In the genomic region with DNA sequence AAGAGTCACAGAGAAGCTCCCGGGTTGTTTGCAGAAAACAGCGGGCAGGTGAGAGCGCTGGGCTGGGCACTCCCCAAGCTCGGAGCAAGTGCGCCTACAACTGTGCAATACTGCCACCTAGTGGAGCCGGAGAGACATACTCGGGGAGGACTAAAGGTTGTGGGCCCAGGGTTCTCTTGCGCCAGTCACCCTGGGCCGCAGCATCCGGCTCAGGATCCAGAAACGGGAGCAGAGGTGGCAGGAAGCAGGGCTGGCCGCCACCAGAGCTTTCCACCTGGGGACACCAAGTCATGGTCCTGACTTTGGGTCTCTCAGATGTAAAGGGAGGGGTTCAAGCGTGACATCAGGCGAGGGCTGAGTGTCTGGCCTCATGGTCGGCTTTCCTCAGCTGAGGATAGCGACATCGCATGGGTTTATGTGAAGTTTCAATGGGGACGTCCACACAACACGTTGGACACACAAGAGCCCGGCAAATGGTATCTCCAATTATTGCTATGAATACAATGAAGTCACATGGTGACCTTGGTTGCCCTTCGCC, we compare ENCODE assay signal across 8 cellular contexts. TPM values are rescaled to one million over a fixed set of nuclear protein-coding genes. Genes with fewer than 3 reads are reported as not detected.
DNase-seq lines count a peak whose midpoint lies in the region; ATAC-seq and TF ChIP-seq lines count a peak whose summit lies in the region.

No MANE protein-coding gene starts in this region.

- no peaks in the 10 kb centered on the region for H4K20me1 ChIP-seq in SU-DHL-6 (ENCODE audit: low read depth, low read length)

- intact Hi-C loops in cardiac septum (cut with DNase I), result loop anchor here (5.0 to 10.0 kb wide), 2 partner anchors 198 to 555 kb away; a partner anchor contains a TSS
- intact Hi-C loops in uterus (cut with DNase I; ENCODE audit: low total_unique reads), result no loop called here

- H3K9me3 Mint-ChIP-seq in CD4-positive, CD25-positive, alpha-beta regulatory T cell, result peaks cover 0 to 4% (median 0%) of the 10 kb centered on the region in 7 donors
- H3K9me3 Mint-ChIP-seq in activated naive CD8-positive, alpha-beta T cell treated with anti-CD3 and anti-CD28 coated beads, Interleukin-2, amount 10 ng/mL, durations not matched to agents 7 days and 5 days, result no peaks in the 10 kb centered on the region
- no peaks in the 10 kb centered on the region for H3K9me3 Mint-ChIP-seq in progenitor cell of endocrine pancreas (ENCODE audit: low read depth)

- H3K4me3 ChIP-seq in CD4-positive, CD25-positive, alpha-beta regulatory T cell (ENCODE audit: low read depth, low read length), result no peak overlapping the region
- H3K4me3 ChIP-seq in SU-DHL-6 (ENCODE audit: insufficient read depth, low read length, poor library complexity, severe bottlenecking), result no peak overlapping the region
- H3K4me3 ChIP-seq in uterus, result no peak overlapping the region

- H3K9me2 ChIP-seq in SU-DHL-6 (replicated peaks; ENCODE audit: insufficient read depth, low read length), result no peaks in the 10 kb centered on the region

- H3K4me1 Mint-ChIP-seq in CD4-positive, CD25-positive, alpha-beta regulatory T cell, result peaks cover 0 to 9% (median 6%) of the 10 kb centered on the region in 4 donors
- peaks cover 9% of the 10 kb centered on the region for H3K4me1 Mint-ChIP-seq in activated naive CD8-positive, alpha-beta T cell treated with anti-CD3 and anti-CD28 coated beads, Interleukin-2, amount 10 ng/mL, durations not matched to agents 7 days and 5 days
- H3K4me1 Mint-ChIP-seq in progenitor cell of endocrine pancreas (ENCODE audit: low read depth), result peaks cover 1% of the 10 kb centered on the region

- no peaks in the 10 kb centered on the region for H3F3A ChIP-seq in SU-DHL-6 (ENCODE audit: insufficient read depth)

- no peak overlapping the region for H3K9ac ChIP-seq in SU-DHL-6 (ENCODE audit: low read length)

- no peak overlapping the region for H2AFZ ChIP-seq in SU-DHL-6 (ENCODE audit: low read depth, low read length, severe bottlenecking)

- POLR2A ChIA-PET in activated naive CD8-positive, alpha-beta T cell treated with anti-CD3 and anti-CD28 coated beads, Interleukin-2, amount 10 ng/mL, durations not matched to agents 7 days and 5 days (lab: Charles Lee), result interaction anchor here (0.7 to 2.2 kb wide), 2 partner anchors 131 to 198 kb away, joined by 3 to 8 read pairs; no protein-coding TSS in a partner anchor

- TF ChIP-seq CTCF in SU-DHL-6 (IDR thresholded peaks at IDR 0.05; ENCODE audit: insufficient read depth, low read length, poor library complexity, severe bottlenecking) (peak; percentile 75), progenitor cell of endocrine pancreas (IDR thresholded peaks at IDR 0.05; ENCODE audit: unreplicated experiment) (peak; percentile 94), uterus (IDR thresholded peaks at IDR 0.05) (peak; percentile 46 to 70 (median 58))

- H3K27me3 Mint-ChIP-seq in CD4-positive, CD25-positive, alpha-beta regulatory T cell, result peaks cover 24% of the 10 kb centered on the region
- H3K27me3 Mint-ChIP-seq in activated naive CD8-positive, alpha-beta T cell treated with anti-CD3 and anti-CD28 coated beads, Interleukin-2, amount 10 ng/mL, durations not matched to agents 7 days and 5 days, result peaks cover 23% of the 10 kb centered on the region
- H3K27me3 Mint-ChIP-seq in progenitor cell of endocrine pancreas, result peaks cover 68% of the 10 kb centered on the region

- H3K9me3 ChIP-seq in CD4-positive, CD25-positive, alpha-beta regulatory T cell (ENCODE audit: control insufficient read depth in 2 of 2, low read length in 2 of 2), result no peaks in the 10 kb centered on the region
- H3K9me3 ChIP-seq in SU-DHL-6 (ENCODE audit: insufficient read depth, low read length), result no peaks in the 10 kb centered on the region
- no peaks in the 10 kb centered on the region for H3K9me3 ChIP-seq in uterus

- no peaks in the 10 kb centered on the region for H3K27me3 ChIP-seq in CD4-positive, CD25-positive, alpha-beta regulatory T cell (ENCODE audit: control insufficient read depth, insufficient read depth, low read length)
- H3K27me3 ChIP-seq in SU-DHL-6 (ENCODE audit: low read length), result no peaks in the 10 kb centered on the region
- H3K27me3 ChIP-seq in uterus, result no peaks in the 10 kb centered on the region

- H3K27ac Mint-ChIP-seq in CD4-positive, CD25-positive, alpha-beta regulatory T cell, result no peak overlapping the region
- H3K27ac Mint-ChIP-seq in activated naive CD8-positive, alpha-beta T cell treated with anti-CD3 and anti-CD28 coated beads, Interleukin-2, amount 10 ng/mL, durations not matched to agents 7 days and 5 days, result no peak overlapping the region
- no peak overlapping the region for H3K27ac Mint-ChIP-seq in progenitor cell of endocrine pancreas

- H3K27ac ChIP-seq in CD4-positive, CD25-positive, alpha-beta regulatory T cell (ENCODE audit: insufficient read depth, low read length, poor library complexity, severe bottlenecking), result no peak overlapping the region
- H3K27ac ChIP-seq in SU-DHL-6 (ENCODE audit: low read depth, low read length) (no peak overlapping the region), uterus (no peak overlapping the region)

- ATAC-seq in CD4-positive, CD25-positive, alpha-beta regulatory T cell (ENCODE audit: low read depth in 2 of 2), result peak; percentile 69 to 84
- ATAC-seq in GM21529 (IDR thresholded peaks at IDR 0.05; ENCODE audit: unreplicated experiment), result peak; percentile 47
- ATAC-seq in activated naive CD8-positive, alpha-beta T cell treated with anti-CD3 and anti-CD28 coated beads, Interleukin-2, amount 10 ng/mL, durations not matched to agents 7 days and 5 days (ENCODE audit: low read depth), result peak; percentile 100

- H3K4me2 ChIP-seq in SU-DHL-6 (ENCODE audit: low read depth, low read length, poor library complexity, severe bottlenecking), result no peak overlapping the region

- H3K4me3 Mint-ChIP-seq in CD4-positive, CD25-positive, alpha-beta regulatory T cell, result no peak overlapping the region
- H3K4me3 Mint-ChIP-seq in activated naive CD8-positive, alpha-beta T cell treated with anti-CD3 and anti-CD28 coated beads, Interleukin-2, amount 10 ng/mL, durations not matched to agents 7 days and 5 days, result no peak overlapping the region
- H3K4me3 Mint-ChIP-seq in progenitor cell of endocrine pancreas (ENCODE audit: low read depth), result no peak overlapping the region

- peak; percentile 53 to 82 (median 67) for DNase-seq in CD4-positive, CD25-positive, alpha-beta regulatory T cell
- DNase-seq in NCI-H1417 (lab: John Stamatoyannopoulos, UW), result peak; percentile 83 to 94 (median 93)
- peak; percentile 76 for DNase-seq in activated naive CD8-positive, alpha-beta T cell treated with anti-CD3 and anti-CD28 coated beads, Interleukin-2, amount 10 ng/mL, durations not matched to agents 7 days and 5 days
- peak; percentile 82 for DNase-seq in cardiac septum (ENCODE audit: low spot score)
- peak; percentile 78 for DNase-seq in progenitor cell of endocrine pancreas (ENCODE audit: low spot score, unreplicated experiment)
- peak; percentile 30 to 41 for DNase-seq in uterus

- peaks cover 6% of the 10 kb centered on the region for H3K4me1 ChIP-seq in CD4-positive, CD25-positive, alpha-beta regulatory T cell (ENCODE audit: control insufficient read depth, insufficient read depth, low read length, poor library complexity, severe bottlenecking)
- H3K4me1 ChIP-seq in uterus, result no peaks in the 10 kb centered on the region

- H3K36me3 ChIP-seq in CD4-positive, CD25-positive, alpha-beta regulatory T cell (ENCODE audit: control insufficient read depth, insufficient read depth, low read length), result no peaks in the 10 kb centered on the region
- H3K36me3 ChIP-seq in SU-DHL-6 (ENCODE audit: low read length), result no peaks in the 10 kb centered on the region
- no peaks in the 10 kb centered on the region for H3K36me3 ChIP-seq in uterus

- no peak for TF ChIP-seq POLR2A in uterus (IDR thresholded peaks at IDR 0.05)

- no peaks in the 10 kb centered on the region for H3K36me3 Mint-ChIP-seq in CD4-positive, CD25-positive, alpha-beta regulatory T cell
- H3K36me3 Mint-ChIP-seq in activated naive CD8-positive, alpha-beta T cell treated with anti-CD3 and anti-CD28 coated beads, Interleukin-2, amount 10 ng/mL, durations not matched to agents 7 days and 5 days, result no peaks in the 10 kb centered on the region
- H3K36me3 Mint-ChIP-seq in progenitor cell of endocrine pancreas (ENCODE audit: insufficient read depth), result no peaks in the 10 kb centered on the region

- no peaks in the 10 kb centered on the region for H3K79me2 ChIP-seq in SU-DHL-6 (ENCODE audit: insufficient read depth, low read length)

RNA-seq across cellular contexts. Expression of a gene that starts 11.2 kb away (rescaled TPM):
- not detected for total RNA-seq in CD4-positive, CD25-positive, alpha-beta regulatory T cell
- not detected for polyA plus RNA-seq in CD4-positive, CD25-positive, alpha-beta regulatory T cell
- not detected for total RNA-seq in activated naive CD8-positive, alpha-beta T cell treated with anti-CD3 and anti-CD28 coated beads, Interleukin-2, amount 10 ng/mL, durations not matched to agents 7 days and 5 days
- total RNA-seq in cardiac septum (not detected), progenitor cell of endocrine pancreas (not detected in 2 replicates), uterus (1 to 10 TPM in 1 of 4 donors, not detected in 3; 3.4 TPM)

RNA-seq across cellular contexts. Expression of a gene that starts 30.5 kb away (rescaled TPM):
- total RNA-seq in CD4-positive, CD25-positive, alpha-beta regulatory T cell, result not detected
- not detected for polyA plus RNA-seq in CD4-positive, CD25-positive, alpha-beta regulatory T cell
- total RNA-seq in activated naive CD8-positive, alpha-beta T cell treated with anti-CD3 and anti-CD28 coated beads, Interleukin-2, amount 10 ng/mL, durations not matched to agents 7 days and 5 days, result not detected
- not detected for total RNA-seq in cardiac septum
- not detected in 2 replicates for total RNA-seq in progenitor cell of endocrine pancreas
- 1 to 10 TPM in 1 of 4 donors, under 1 TPM in 1, not detected in 2; 0.69 to 1.0 TPM for total RNA-seq in uterus

RNA-seq across cellular contexts. Expression of a gene that starts 47.0 kb away (rescaled TPM):
- total RNA-seq in CD4-positive, CD25-positive, alpha-beta regulatory T cell, result not detected
- not detected for polyA plus RNA-seq in CD4-positive, CD25-positive, alpha-beta regulatory T cell
- total RNA-seq in activated naive CD8-positive, alpha-beta T cell treated with anti-CD3 and anti-CD28 coated beads, Interleukin-2, amount 10 ng/mL, durations not matched to agents 7 days and 5 days, result not detected
- total RNA-seq in cardiac septum, result not detected
- 0.62 and 1.2 TPM in 2 replicates for total RNA-seq in progenitor cell of endocrine pancreas
- total RNA-seq in uterus, result 1 to 10 TPM in 1 of 4 donors, under 1 TPM in 1, not detected in 2; 0.46 to 1.0 TPM

RNA-seq across cellular contexts. Expression of a gene that starts 49.1 kb away (rescaled TPM):
- not detected for total RNA-seq in CD4-positive, CD25-positive, alpha-beta regulatory T cell
- polyA plus RNA-seq in CD4-positive, CD25-positive, alpha-beta regulatory T cell, result not detected
- total RNA-seq in activated naive CD8-positive, alpha-beta T cell treated with anti-CD3 and anti-CD28 coated beads, Interleukin-2, amount 10 ng/mL, durations not matched to agents 7 days and 5 days, result under 1 TPM in 1 of 2 experiments, not detected in 1; 0.44 TPM
- total RNA-seq in cardiac septum, result not detected
- total RNA-seq in progenitor cell of endocrine pancreas, result not detected in 2 replicates
- under 1 TPM in 1 of 4 donors, not detected in 3; 0.41 TPM for total RNA-seq in uterus

Comparison
In these comparisons a context has a peak if more than half of its experiments do, and no peak if none do; other contexts are left out.
1. ATAC-seq: peak in every context shown above with its lines; median percentile 100 in activated naive CD8-positive, alpha-beta T cell treated with anti-CD3 and anti-CD28 coated beads, Interleukin-2, amount 10 ng/mL, durations not matched to agents 7 days and 5 days; 76 in CD4-positive, CD25-positive, alpha-beta regulatory T cell; 47 in GM21529.
2. DNase-seq: peak in every context shown above with its lines; median percentile 93 in NCI-H1417; 82 in cardiac septum; 78 in progenitor cell of endocrine pancreas; 76 in activated naive CD8-positive, alpha-beta T cell treated with anti-CD3 and anti-CD28 coated beads, Interleukin-2, amount 10 ng/mL, durations not matched to agents 7 days and 5 days; 67 in CD4-positive, CD25-positive, alpha-beta regulatory T cell; 36 in uterus.